26 cellular contexts compared by ENCODE assay signal in genomic region chr11:47306484-47306844, GRCh38. TPM values are rescaled to one million over a fixed set of nuclear protein-coding genes. Genes with fewer than 3 reads are reported as not detected.
DNase-seq lines count a peak whose midpoint lies in the region; ATAC-seq and TF ChIP-seq lines count a peak whose summit lies in the region.
"Had no signal": no experiment of that assay in that cellular context is flagged by ENCODE, and none has a peak within 500 bp of the region (broad histone marks: within the 10 kb centered on the region; RNA-seq: fewer than 3 reads in every experiment).

No MANE protein-coding gene starts in this region.

- in situ Hi-C loops in GM13977 (cut with MboI; ENCODE audit: low pct_unique_long_range_greater_than_20kb, low sequenced_read_pairs, unreplicated experiment), result no loop called here

- ATAC-seq in heart left ventricle, result no peak
- ATAC-seq in left ventricle myocardium superior, result no peak
- ATAC-seq in HG03196 (IDR thresholded peaks at IDR 0.05; ENCODE audit: unreplicated experiment), result no peak
- ATAC-seq: A549; gastroesophageal sphincter; naive thymus-derived CD4-positive, alpha-beta T cell had no signal

- TF ChIP-seq POLR2A in heart left ventricle (IDR thresholded peaks at IDR 0.05), result no peak
- TF ChIP-seq POLR2A in erythroblast (IDR thresholded peaks at IDR 0.05; ENCODE audit: low read length), result no peak

- peaks cover 2 to 99% (median 97%) of the 10 kb centered on the region in 9 donors for H3K36me3 ChIP-seq in heart left ventricle
- H3K36me3 ChIP-seq in MG63, result peaks cover 51% of the 10 kb centered on the region

- DNase-seq in heart left ventricle (no peak), left ventricle myocardium superior (no peak), dorsolateral prefrontal cortex (peak in 2 of 10 donors; percentile 50 to 51), occipital lobe (lab: John Stamatoyannopoulos, UW) (peak; percentile 19), erythroblast (lab: John Stamatoyannopoulos, UW) (no peak), GM13977 (ENCODE audit: low spot score) (no peak), MG63 (no peak)
- DNase-seq: activated CD4-positive, alpha-beta T cell treated with anti-CD3 and anti-CD28 coated beads for 48 hours; effector memory CD4-positive, alpha-beta T cell; esophagus squamous epithelium; mesenchymal stem cell; naive thymus-derived CD4-positive, alpha-beta T cell; NCI-H1105 treated with DMSO at 0.1 percent for 48 hours; NCI-H2029 treated with DMSO at 0.1 percent for 48 hours; right lobe of liver; stimulated activated CD8-positive, alpha-beta memory T cell treated with anti-CD3 and anti-CD28 coated beads, Interleukin-4, amount 100 ng/mL, for 48 hours had no signal

- H3K27me3 ChIP-seq in heart left ventricle, result no peaks in the 10 kb centered on the region
- H3K27me3 ChIP-seq in dorsolateral prefrontal cortex, result no peaks in the 10 kb centered on the region
- H3K27me3 ChIP-seq in MG63, result no peaks in the 10 kb centered on the region
- H3K27me3 ChIP-seq: BLaER1 treated with 17β-estradiol and CSF1 and Interleukin-3, amounts not matched to agents 10 nM and 100 nM; esophagus squamous epithelium; gastroesophageal sphincter; pancreas; right lobe of liver; SJSA1; suprapubic skin had no signal

- WGBS in heart left ventricle, 4 donors, result 43 to 97% (median 70%) methylated on average over 1 of the region's 1 CpG

- no peak overlapping the region for H3K4me3 ChIP-seq in heart left ventricle
- H3K4me3 ChIP-seq in dorsolateral prefrontal cortex, result no peak overlapping the region
- no peak overlapping the region for H3K4me3 ChIP-seq in MG63
- H3K4me3 ChIP-seq: A549; BLaER1 treated with 17β-estradiol and CSF1 and Interleukin-3, amounts not matched to agents 10 nM and 100 nM; esophagus squamous epithelium; gastroesophageal sphincter; pancreas; right lobe of liver; SJSA1; suprapubic skin had no signal

- peak overlapping the region in 11 of 12 donors; percentile 63 to 92 (median 73) for H3K27ac ChIP-seq in heart left ventricle
- peak overlapping the region; percentile 17 to 94 (median 85) for H3K27ac ChIP-seq in dorsolateral prefrontal cortex
- H3K27ac ChIP-seq: A549, esophagus squamous epithelium, gastroesophageal sphincter, pancreas, right lobe of liver, SJSA1, suprapubic skin had no signal

- H3K9me3 ChIP-seq in heart left ventricle, result peaks cover 0 to 21% (median 5%) of the 10 kb centered on the region in 12 donors
- peaks cover 2% of the 10 kb centered on the region; the same call in 1 of the 2 replicates for H3K9me3 ChIP-seq in MG63
- H3K9me3 ChIP-seq: A549, pancreas, right lobe of liver, suprapubic skin had no signal

- no peak for TF ChIP-seq CTCF in heart left ventricle (IDR thresholded peaks at IDR 0.05)
- no peak for TF ChIP-seq CTCF in dorsolateral prefrontal cortex (IDR thresholded peaks at IDR 0.05 in 54 of 56, conservative IDR thresholded peaks at IDR 0.05 in 2 of 56; ENCODE audit: low read depth in 1 of 56, partially characterized antibody in 56 of 56)
- no peak for TF ChIP-seq CTCF in GM13977 (IDR thresholded peaks at IDR 0.05; ENCODE audit: extremely low read depth, insufficient read depth, missing control alignments)

- intact Hi-C loops in heart left ventricle (cut with DNase I), result no loop called here
- intact Hi-C loops in left ventricle myocardium superior (cut with micrococcal nuclease), result no loop called here
- intact Hi-C loops in dorsolateral prefrontal cortex (cut with DNase I), result loop anchor here in 1 of 2 donors (5.0 kb wide), 1 partner anchor 34 kb away; the partner anchor contains the start of gene MADD

- H3K4me1 ChIP-seq in heart left ventricle, result peaks cover 0 to 32% (median 15%) of the 10 kb centered on the region in 12 donors
- H3K4me1 ChIP-seq: A549, gastroesophageal sphincter, pancreas, SJSA1 had no signal

RNA-seq across cellular contexts. Expression of gene MADD, which starts 36.5 kb away (rescaled TPM):
- total RNA-seq in heart left ventricle (10 to 100 TPM; 30.1 to 60.6 (median 42.0) TPM), left ventricle myocardium superior (46.4 TPM), dorsolateral prefrontal cortex (100 to 1,000 TPM; 149 to 312 (median 228) TPM), occipital lobe (58.0 TPM)
- 10 to 100 TPM; 22.6 to 37.5 TPM for polyA plus RNA-seq in heart left ventricle
- 6.9 and 7.8 TPM in 2 replicates for total RNA-seq in MG63 (2014; rRNA removed; shearing (Covaris generic); ENCODE audit: low replicate concordance)

RNA-seq across cellular contexts. Expression of gene MYBPC3, which starts 46.0 kb away (rescaled TPM):
- 1,000 to 10,000 TPM; 1,340 to 3,074 (median 2,074) TPM for total RNA-seq in heart left ventricle
- polyA plus RNA-seq in heart left ventricle, result 1,000 to 10,000 TPM in 1 of 2 donors, 100 to 1,000 TPM in 1; 425 to 1,204 TPM
- total RNA-seq in left ventricle myocardium superior, result 2,596 TPM
- under 1 TPM in 37 of 120 experiments, not detected in 83; 0.08 to 0.36 (median 0.15) TPM for total RNA-seq in dorsolateral prefrontal cortex
- total RNA-seq in occipital lobe, result not detected
- not detected in 2 replicates for total RNA-seq in MG63 (2014; rRNA removed; shearing (Covaris generic); ENCODE audit: low replicate concordance)
- total RNA-seq: activated T-helper 1 cell treated with anti-CD3 and anti-CD28 coated beads, Interleukin-12 subunit alpha, Interleukin-12 subunit beta, Interleukin-2, Interleukin-4 antibody, amounts not matched to agents 30 ng/mL and 10 ng/mL and 1 ng/mL, durations not matched to agents 14 hours and 24 hours and 36 hours; chondrocyte; H4; SJSA1 had no signal
- polyA plus RNA-seq: naive thymus-derived CD4-positive, alpha-beta T cell had no signal

RNA-seq across cellular contexts. Expression of gene NR1H3, which starts 48.7 kb away (rescaled TPM):
- total RNA-seq in heart left ventricle (10 to 100 TPM in 5 of 9 donors, 1 to 10 TPM in 4; 3.9 to 38.5 (median 11.9) TPM), left ventricle myocardium superior (15.6 TPM), dorsolateral prefrontal cortex (10 to 100 TPM; 12.9 to 37.0 (median 21.7) TPM), occipital lobe (8.1 TPM)
- polyA plus RNA-seq in heart left ventricle, result 10 to 100 TPM; 11.4 to 17.5 TPM
- 11.3 and 12.6 TPM in 2 replicates for total RNA-seq in MG63 (2014; rRNA removed; shearing (Covaris generic); ENCODE audit: low replicate concordance)

RNA-seq across cellular contexts. Expression of gene ACP2, which starts 57.9 kb away (rescaled TPM):
- 10 to 100 TPM; 18.0 to 60.4 (median 26.6) TPM for total RNA-seq in heart left ventricle
- polyA plus RNA-seq in heart left ventricle, result 10 to 100 TPM; 25.3 to 44.7 TPM
- total RNA-seq in left ventricle myocardium superior, result 20.3 TPM
- 10 to 100 TPM; 23.3 to 58.3 (median 37.1) TPM for total RNA-seq in dorsolateral prefrontal cortex
- total RNA-seq in occipital lobe, result 28.1 TPM
- total RNA-seq in MG63 (2014; rRNA removed; shearing (Covaris generic); ENCODE audit: low replicate concordance), result 9.6 and 42.7 TPM in 2 replicates

Comparison
In these comparisons a context has a peak if more than half of its experiments do, and no peak if none do; other contexts are left out.
1. RNA of gene MYBPC3, which starts 46.0 kb away (total RNA-seq): 2,596 TPM in left ventricle myocardium superior (single experiment) and 1,340 to 3,074 TPM in heart left ventricle; 0.08 to 0.36 TPM in dorsolateral prefrontal cortex, not detected in occipital lobe (single experiment) and not detected in MG63; every median in the first group is over 100 times any median in the second.